ENCODE assay signal across 14 cellular contexts in the genomic region with DNA sequence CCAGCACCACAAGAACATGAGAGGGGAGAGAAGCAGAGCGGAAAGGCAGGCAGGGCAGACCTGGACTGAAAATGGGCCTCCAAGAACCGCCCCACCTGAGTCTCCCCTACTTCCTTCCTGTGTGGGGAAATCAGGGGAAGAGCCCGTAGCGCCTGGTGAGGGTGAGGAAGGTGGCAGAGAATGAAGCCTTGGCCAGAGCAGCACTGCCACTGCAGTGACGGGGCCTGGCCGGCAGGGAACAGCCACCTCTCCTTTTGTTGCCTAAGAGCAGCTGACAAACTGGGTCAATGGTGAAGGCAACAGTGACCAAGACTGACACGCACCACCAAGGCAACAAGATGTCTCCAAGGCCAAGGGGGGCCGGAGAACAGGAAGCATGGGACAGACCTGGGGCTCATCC. TPM values are rescaled to one million over a fixed set of nuclear protein-coding genes. Genes with fewer than 3 reads are reported as not detected.
DNase-seq lines count a peak whose midpoint lies in the region; ATAC-seq and TF ChIP-seq lines count a peak whose summit lies in the region.
"Had no signal": no experiment of that assay in that cellular context is flagged by ENCODE, and none has a peak within 500 bp of the region (broad histone marks: within the 10 kb centered on the region; RNA-seq: fewer than 3 reads in every experiment).

No MANE protein-coding gene starts in this region.

- ATAC-seq in HG02870 (IDR thresholded peaks at IDR 0.05; ENCODE audit: unreplicated experiment) (peak; percentile 75), WTC11 (no peak)
- ATAC-seq: CD8-positive, alpha-beta T cell had no signal

- H3K9me3 ChIP-seq in neutrophil = no peaks in the 10 kb centered on the region
- H3K9me3 ChIP-seq in MG63 = no peaks in the 10 kb centered on the region

- peak overlapping the region; percentile 76 for H3K27ac ChIP-seq in neutrophil
- H3K27ac ChIP-seq: parathyroid adenoma had no signal

- no peak for DNase-seq in GM13976 (ENCODE audit: low spot score)
- peak; percentile 13 for DNase-seq in WTC11 (ENCODE audit: low spot score)
- DNase-seq in NCI-H1092 (lab: John Stamatoyannopoulos, UW) = no peak
- no peak for DNase-seq in activated T-cell treated with anti-CD3 and anti-CD28 coated beads, Interleukin-2, amount 50 U/mL, for 1 hour
- no peak for DNase-seq in MG63
- DNase-seq in NCI-H82 treated with DMSO at 0.1 percent for 48 hours (lab: John Stamatoyannopoulos, UW; ENCODE audit: unreplicated experiment) = no peak
- DNase-seq: activated CD4-positive, alpha-beta T cell treated with anti-CD3 and anti-CD28 coated beads, Interleukin-2, amount 50 U/mL, for 48 hours; CD8-positive, alpha-beta T cell; kidney glomerular epithelial cell; NCI-H82; stimulated activated CD4-positive, alpha-beta T cell treated with anti-CD3 and anti-CD28 coated beads, Interleukin-4, amount 100 ng/mL, for 4 hours had no signal

- H3K4me3 ChIP-seq in neutrophil (ENCODE audit: low read depth in 1 of 2, low read length in 1 of 2) (peak overlapping the region; percentile 26 to 35), MG63 (no peak overlapping the region)

- H3K4me1 ChIP-seq in neutrophil (ENCODE audit: control insufficient read depth in 1 of 2, insufficient read depth in 1 of 2, low read depth in 1 of 2, low read length in 1 of 2) = peaks cover 8 to 26% of the 10 kb centered on the region in 2 experiments
- H3K4me1 ChIP-seq: parathyroid adenoma had no signal

- CTCF ChIA-PET in WTC11 (lab: Charles Lee) = interaction anchor here (0.7 kb wide), 1 partner anchor 58 kb away, joined by 4 read pairs; the partner anchor contains the start of gene CBR4

- H3K27me3 ChIP-seq in neutrophil = no peaks in the 10 kb centered on the region
- no peaks in the 10 kb centered on the region for H3K27me3 ChIP-seq in MG63

- in situ Hi-C loops in GM13976 (cut with MboI; ENCODE audit: low sequenced_read_pairs, unreplicated experiment) = no loop called here

- no peaks in the 10 kb centered on the region for H3K9me3 Mint-ChIP-seq in WTC11
- H3K9me3 Mint-ChIP-seq: CD8-positive, alpha-beta T cell had no signal

- POLR2A ChIA-PET in WTC11 (lab: Charles Lee) = no interaction called here

- no peaks in the 10 kb centered on the region for H3K27me3 Mint-ChIP-seq in WTC11 (ENCODE audit: low read depth)

- TF ChIP-seq CTCF in GM13976 (IDR thresholded peaks at IDR 0.05; ENCODE audit: borderline replicate concordance, control extremely low read depth, extremely low read depth, insufficient read depth, missing control alignments) = peak; percentile 7
- no peak for TF ChIP-seq CTCF in WTC11 (IDR thresholded peaks at IDR 0.05)
- peak; percentile 75 for TF ChIP-seq CTCF in neutrophil (IDR thresholded peaks at IDR 0.05)

- peaks cover 40% of the 10 kb centered on the region for H3K4me1 Mint-ChIP-seq in WTC11

- no peaks in the 10 kb centered on the region for H3K36me3 ChIP-seq in neutrophil
- no peaks in the 10 kb centered on the region for H3K36me3 ChIP-seq in MG63

- no peaks in the 10 kb centered on the region for H3K36me3 Mint-ChIP-seq in WTC11
- H3K36me3 Mint-ChIP-seq: CD8-positive, alpha-beta T cell had no signal

- H3K27ac Mint-ChIP-seq in WTC11 = peak overlapping the region; percentile 72
- H3K27ac Mint-ChIP-seq: CD8-positive, alpha-beta T cell had no signal

- H3K4me3 Mint-ChIP-seq in WTC11 = no peak overlapping the region
- H3K4me3 Mint-ChIP-seq: CD8-positive, alpha-beta T cell had no signal

TF ChIP-seq in WTC11, 78 proteins besides CTCF, POLR2A, EP300 and RAD21:
- no peak for TF ChIP-seq SMAD3 (CRISPR knock-in tag; IDR thresholded peaks at IDR 0.05; ENCODE audit: borderline replicate concordance)
- TF ChIP-seq NFE2L1 (CRISPR knock-in tag; IDR thresholded peaks at IDR 0.05) = no peak
- no peak for TF ChIP-seq HMGA2 (CRISPR knock-in tag; IDR thresholded peaks at IDR 0.05)
- no peak for TF ChIP-seq GRHL2 (CRISPR knock-in tag; IDR thresholded peaks at IDR 0.05; ENCODE audit: insufficient replicate concordance, severe bottlenecking)
- no peak for TF ChIP-seq FOXP4 (CRISPR knock-in tag; IDR thresholded peaks at IDR 0.05)
- TF ChIP-seq ZNF671 (CRISPR knock-in tag; IDR thresholded peaks at IDR 0.05) = no peak
- TF ChIP-seq ZNF423 (CRISPR knock-in tag; IDR thresholded peaks at IDR 0.05) = no peak
- no peak for TF ChIP-seq ESRRA (CRISPR knock-in tag; IDR thresholded peaks at IDR 0.05; ENCODE audit: borderline replicate concordance)

RNA-seq across cellular contexts. Expression of gene CBR4, which starts 58.4 kb away (rescaled TPM):
- total RNA-seq in WTC11 (2021) = 48.1 to 52.6 TPM (median 50.8 TPM) in 3 replicates
- total RNA-seq in MG63 (2014; rRNA removed; shearing (Covaris generic); ENCODE audit: low replicate concordance) = 7.1 and 13.1 TPM in 2 replicates
